In the genomic region with DNA sequence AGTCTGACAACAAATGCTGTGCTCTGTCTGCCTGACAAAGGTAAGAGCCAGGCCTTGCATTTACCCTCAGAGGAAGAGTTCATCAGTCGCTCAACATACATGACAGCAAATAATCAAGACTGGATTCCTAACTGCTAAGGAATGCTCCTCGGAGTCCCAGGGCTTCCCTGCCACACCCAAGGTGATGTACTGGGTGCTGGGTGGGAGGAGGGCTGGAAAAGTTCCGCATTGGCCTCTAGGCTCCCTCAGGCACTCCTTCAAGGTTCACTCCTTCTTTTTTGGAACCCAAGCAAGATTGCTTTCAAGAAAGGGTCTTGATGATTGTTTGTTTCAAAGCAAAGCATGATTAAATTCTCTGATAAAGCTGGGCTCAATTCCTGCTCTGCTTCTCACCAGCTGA, we compare ENCODE assay signal across 15 cellular contexts.
DNase-seq lines count a peak whose midpoint lies in the region; ATAC-seq and TF ChIP-seq lines count a peak whose summit lies in the region.
"Had no signal": no experiment of that assay in that cellular context is flagged by ENCODE, and none has a peak within 500 bp of the region (broad histone marks: within the 10 kb centered on the region; RNA-seq: fewer than 3 reads in every experiment).

No MANE protein-coding gene starts in this region.

- no peak for DNase-seq in RWPE2 (ENCODE audit: low spot score)
- DNase-seq in caudate nucleus (lab: John Stamatoyannopoulos, UW) = no peak
- DNase-seq in islet precursor cell = peak; percentile 84
- no peak for DNase-seq in trophoblast cell
- no peak for DNase-seq in SW 1271 (lab: John Stamatoyannopoulos, UW)
- DNase-seq in SW480 (ENCODE audit: low spot score) = no peak
- DNase-seq in Right ventricle myocardium superior = no peak
- DNase-seq in amniotic stem cell (lab: John Stamatoyannopoulos, UW) = no peak
- DNase-seq: ACHN; CD4-positive, CD25-positive, alpha-beta regulatory T cell; DMS 273 treated with DMSO at 0.1 percent for 48 hours; GM23248 had no signal

- H3K18ac ChIP-seq in trophoblast cell (ENCODE audit: low read length) = no peak overlapping the region

- H3K9ac ChIP-seq in trophoblast cell (ENCODE audit: low read length) = no peak overlapping the region
- H3K9ac ChIP-seq: BLaER1 treated with 17β-estradiol and CSF1 and Interleukin-3, amounts not matched to agents 10 nM and 100 nM; GM23248 had no signal

- H3K4me3 ChIP-seq in RWPE2 (ENCODE audit: severe bottlenecking) (no peak overlapping the region), trophoblast cell (ENCODE audit: low read depth, low read length) (no peak overlapping the region)
- H3K4me3 ChIP-seq: BLaER1 treated with 17β-estradiol and CSF1 and Interleukin-3, amounts not matched to agents 10 nM and 100 nM; GM12878; GM23248 had no signal

- H4K12ac ChIP-seq in trophoblast cell (ENCODE audit: low read depth, low read length) = no peak overlapping the region

- H2BK120ac ChIP-seq in trophoblast cell (ENCODE audit: insufficient read depth, low read length, poor library complexity) = no peak overlapping the region

- H4K8ac ChIP-seq in trophoblast cell (ENCODE audit: low read depth, low read length) = no peak overlapping the region

- H2AK5ac ChIP-seq in trophoblast cell (ENCODE audit: low read length) = no peak overlapping the region

- H3K27me3 ChIP-seq in RWPE2 (ENCODE audit: insufficient read depth, poor library complexity, severe bottlenecking) = no peaks in the 10 kb centered on the region
- no peaks in the 10 kb centered on the region for H3K27me3 ChIP-seq in trophoblast cell (ENCODE audit: insufficient read depth, low read length)
- H3K27me3 ChIP-seq: BLaER1 treated with 17β-estradiol and CSF1 and Interleukin-3, amounts not matched to agents 10 nM and 100 nM had no signal

- H3K4me2 ChIP-seq in trophoblast cell (ENCODE audit: low read length) = no peak overlapping the region
- H3K4me2 ChIP-seq: BLaER1 treated with 17β-estradiol and CSF1 and Interleukin-3, amounts not matched to agents 10 nM and 100 nM had no signal

- ATAC-seq in RWPE2 (ENCODE audit: low read depth) (peak; percentile 35; the same call in 1 of the 3 replicates), Right ventricle myocardium superior (ENCODE audit: poor library complexity) (no peak)
- ATAC-seq: GM12878, HCT116 had no signal

- intact Hi-C loops in Right ventricle myocardium superior (cut with DNase I) = loop anchor here (10.0 kb wide), 1 partner anchor 220 kb away; no protein-coding TSS in a partner anchor

- H3K9me3 ChIP-seq in RWPE2 (ENCODE audit: severe bottlenecking) (no peaks in the 10 kb centered on the region), trophoblast cell (ENCODE audit: insufficient read depth, low read depth, low read length) (no peaks in the 10 kb centered on the region)

- H4K91ac ChIP-seq in trophoblast cell (ENCODE audit: low read depth, low read length) = peak overlapping the region; percentile 50

- no CpG with 5 or more reads among the region's 3 CpGs for WGBS in trophoblast cell (ENCODE audit: extremely low coverage, insufficient coverage, insufficient read length)

- H3K4me1 ChIP-seq in RWPE2 (ENCODE audit: insufficient read depth, poor library complexity, severe bottlenecking) (no peaks in the 10 kb centered on the region), trophoblast cell (ENCODE audit: control insufficient read depth in 1 of 2, insufficient read depth in 2 of 2, low read length in 2 of 2) (peaks cover 14 to 21% of the 10 kb centered on the region in 2 experiments)
- H3K4me1 ChIP-seq: BLaER1 treated with 17β-estradiol and CSF1 and Interleukin-3, amounts not matched to agents 10 nM and 100 nM had no signal

- no peak overlapping the region for H2BK12ac ChIP-seq in trophoblast cell (ENCODE audit: low read length)

- no peak for TF ChIP-seq CTCF in RWPE2 (IDR thresholded peaks at IDR 0.05; ENCODE audit: poor library complexity, severe bottlenecking)

- no peak overlapping the region for H2BK5ac ChIP-seq in trophoblast cell (ENCODE audit: low read depth, low read length, poor library complexity)

- H3K36me3 ChIP-seq in RWPE2 (ENCODE audit: low read depth) (no peaks in the 10 kb centered on the region), trophoblast cell (ENCODE audit: control insufficient read depth in 1 of 2, insufficient read depth in 2 of 2, low read length in 2 of 2) (peaks cover 1 to 3% of the 10 kb centered on the region in 2 experiments)

- H3K4ac ChIP-seq in trophoblast cell (ENCODE audit: low read depth, low read length) = no peak overlapping the region

- H2AFZ ChIP-seq in trophoblast cell (ENCODE audit: insufficient read depth, low read length, poor library complexity) = no peak overlapping the region
- H2AFZ ChIP-seq: GM23248 had no signal

- peaks cover 4% of the 10 kb centered on the region for H3K79me2 ChIP-seq in trophoblast cell (ENCODE audit: control insufficient read depth, insufficient read depth, low read length, poor library complexity)

- H3K23ac ChIP-seq in trophoblast cell (ENCODE audit: low read length) = no peak overlapping the region

- H3K14ac ChIP-seq in trophoblast cell (ENCODE audit: low read length) = no peak overlapping the region

- H3K27ac ChIP-seq in RWPE2 (ENCODE audit: poor library complexity, severe bottlenecking) (no peak overlapping the region), caudate nucleus (ENCODE audit: low read depth, low read length) (peak overlapping the region; percentile 61), trophoblast cell (ENCODE audit: low read depth, low read length) (peak overlapping the region; percentile 50)
- H3K27ac ChIP-seq: BLaER1 treated with 17β-estradiol and CSF1 and Interleukin-3, amounts not matched to agents 10 nM and 100 nM; GM23248 had no signal

- H3K79me1 ChIP-seq in trophoblast cell (ENCODE audit: low read length) = peaks cover 12% of the 10 kb centered on the region
